ENCODE assay signal across 13 cellular contexts in genomic region chr17:7292729-7293128, GRCh38. TPM values are rescaled to one million over a fixed set of nuclear protein-coding genes. Genes with fewer than 3 reads are reported as not detected.
DNase-seq lines count a peak whose midpoint lies in the region; ATAC-seq and TF ChIP-seq lines count a peak whose summit lies in the region.
"Had no signal": no experiment of that assay in that cellular context is flagged by ENCODE, and none has a peak within 500 bp of the region (broad histone marks: within the 10 kb centered on the region; RNA-seq: fewer than 3 reads in every experiment).

No MANE protein-coding gene starts in this region.

- TF ChIP-seq EP300 in suprapubic skin (IDR thresholded peaks at IDR 0.05): no peak

- in situ Hi-C loops in GM13976 (cut with MboI; ENCODE audit: low sequenced_read_pairs, unreplicated experiment): loop anchor here (25.0 kb wide), 1 partner anchor 255 kb away; the partner anchor contains the start of genes SLC16A11 and SLC16A13

- no peak for ATAC-seq in HG02970 (IDR thresholded peaks at IDR 0.05; ENCODE audit: low FRiP score, unreplicated experiment)
- ATAC-seq: activated CD8-positive, alpha-beta T cell treated with anti-CD3 and anti-CD28 coated beads for 36 hours; PC-3 had no signal

- H3K27me3 ChIP-seq in suprapubic skin: peaks cover 67% of the 10 kb centered on the region

- peak overlapping the region; percentile 58 to 79 (median 76) for H3K4me3 Mint-ChIP-seq in brain
- H3K4me3 Mint-ChIP-seq: activated CD8-positive, alpha-beta T cell treated with anti-CD3 and anti-CD28 coated beads for 36 hours had no signal

- H3K9me3 Mint-ChIP-seq in brain: peaks cover 0 to 4% (median 0%) of the 10 kb centered on the region in 5 experiments
- H3K9me3 Mint-ChIP-seq: activated CD8-positive, alpha-beta T cell treated with anti-CD3 and anti-CD28 coated beads for 36 hours had no signal

- no peaks in the 10 kb centered on the region for H3K9me3 ChIP-seq in suprapubic skin
- H3K9me3 ChIP-seq: stomach had no signal

- peak overlapping the region in 1 of 5 experiments; percentile 37 for H3K27ac Mint-ChIP-seq in brain
- H3K27ac Mint-ChIP-seq: activated CD8-positive, alpha-beta T cell treated with anti-CD3 and anti-CD28 coated beads for 36 hours; H9 had no signal

- TF ChIP-seq CTCF in GM13976 (IDR thresholded peaks at IDR 0.05; ENCODE audit: borderline replicate concordance, control extremely low read depth, extremely low read depth, insufficient read depth, missing control alignments) (no peak), brain (conservative IDR thresholded peaks at IDR 0.05) (no peak), suprapubic skin (IDR thresholded peaks at IDR 0.05) (no peak)

- H3K27ac ChIP-seq in suprapubic skin: peak overlapping the region; percentile 47

- H3K4me1 ChIP-seq in suprapubic skin: peaks cover 57% of the 10 kb centered on the region

- TF ChIP-seq POLR2A in suprapubic skin (IDR thresholded peaks at IDR 0.05): no peak

- H3K4me3 ChIP-seq in suprapubic skin: no peak overlapping the region
- H3K4me3 ChIP-seq: stomach had no signal

- peaks cover 30% of the 10 kb centered on the region for H3K4me1 Mint-ChIP-seq in brain

- peaks cover 72% of the 10 kb centered on the region for H3K27me3 Mint-ChIP-seq in brain

- no peaks in the 10 kb centered on the region for H3K36me3 Mint-ChIP-seq in brain

- H3K36me3 ChIP-seq in suprapubic skin: no peaks in the 10 kb centered on the region
- H3K36me3 ChIP-seq: stomach had no signal

- WGBS in suprapubic skin: 23% methylated on average over 6 of the region's 6 CpGs

- DNase-seq in GM13976 (ENCODE audit: low spot score) (peak; percentile 34), islet precursor cell (peak; percentile 56), suprapubic skin (ENCODE audit: low spot score in 2 of 2) (no peak), NCI-H226 (no peak), NCI-H1092 treated with DMSO at 0.1 percent for 48 hours (lab: John Stamatoyannopoulos, UW) (no peak)
- DNase-seq: activated CD8-positive, alpha-beta T cell treated with anti-CD3 and anti-CD28 coated beads for 36 hours; cortex of kidney; H9; NCI-H69; PC-3; stomach had no signal

RNA-seq across cellular contexts. Expression of gene YBX2, which starts 1.7 kb away (rescaled TPM):
- polyA plus RNA-seq in brain (ENCODE audit: insufficient read depth, low read depth, low replicate concordance): 41.4 TPM
- 1 to 10 TPM; 1.9 to 9.7 (median 4.0) TPM for total RNA-seq in suprapubic skin

RNA-seq across cellular contexts. Expression of gene SLC2A4, which starts 11.2 kb away (rescaled TPM):
- polyA plus RNA-seq in brain (ENCODE audit: insufficient read depth, low read depth, low replicate concordance): 1.6 TPM
- total RNA-seq in suprapubic skin: 10 to 100 TPM in 2 of 4 donors, 1 to 10 TPM in 2; 2.4 to 19.4 (median 10.8) TPM

RNA-seq across cellular contexts. Expression of gene EIF5A, which starts 14.7 kb away (rescaled TPM):
- 562 TPM for polyA plus RNA-seq in brain (ENCODE audit: insufficient read depth, low read depth, low replicate concordance)
- total RNA-seq in suprapubic skin: 100 to 1,000 TPM; 172 to 314 (median 239) TPM

RNA-seq across cellular contexts. Expression of gene GPS2, which starts 22.4 kb away (rescaled TPM):
- 128 TPM for polyA plus RNA-seq in brain (ENCODE audit: insufficient read depth, low read depth, low replicate concordance)
- 100 to 1,000 TPM in 1 of 4 donors, 10 to 100 TPM in 3; 77.4 to 123 (median 87.0) TPM for total RNA-seq in suprapubic skin

RNA-seq across cellular contexts. Expression of gene CLDN7, which starts 30.5 kb away (rescaled TPM):
- 113 TPM for polyA plus RNA-seq in brain (ENCODE audit: insufficient read depth, low read depth, low replicate concordance)
- total RNA-seq in suprapubic skin: 10 to 100 TPM in 2 of 4 donors, 1 to 10 TPM in 2; 7.7 to 14.5 (median 11.0) TPM

Comparison
In these comparisons a context has a peak if more than half of its experiments do, and no peak if none do; other contexts are left out.
1. DNase-seq: peak in GM13976 (single experiment) and islet precursor cell (single experiment); none in suprapubic skin (0 of 2), NCI-H226 (single experiment) and NCI-H1092 treated with DMSO at 0.1 percent for 48 hours (single experiment).